1 cellular context compared by ENCODE assay signal in genomic region chr11:33691051-33691864, GRCh38.
TF ChIP-seq lines count a peak whose summit lies in the region.

No MANE protein-coding gene starts in this region.

TF ChIP-seq in SK-N-SH, 30 proteins besides CTCF, POLR2A, EP300 and RAD21 (continued from another document):
- TF ChIP-seq ELF1 (IDR thresholded peaks at IDR 0.05): no peak
- no peak for TF ChIP-seq TAF1 (IDR thresholded peaks at IDR 0.05; ENCODE audit: borderline replicate concordance, low read depth, low read length)
- no peak for TF ChIP-seq YY1 (IDR thresholded peaks at IDR 0.05; ENCODE audit: low read depth)
- no peak for TF ChIP-seq TEAD4 (IDR thresholded peaks at IDR 0.05; ENCODE audit: borderline replicate concordance, insufficient read depth)
- TF ChIP-seq GATA2 (CRISPR knock-in tag; IDR thresholded peaks at IDR 0.05): no peak
- TF ChIP-seq GABPA (IDR thresholded peaks at IDR 0.05; ENCODE audit: low read depth): no peak
- TF ChIP-seq PBX3 (IDR thresholded peaks at IDR 0.05): no peak
- TF ChIP-seq RXRA (IDR thresholded peaks at IDR 0.05; ENCODE audit: borderline replicate concordance, low read depth): no peak
- TF ChIP-seq FOSL2 (IDR thresholded peaks at IDR 0.05; ENCODE audit: borderline replicate concordance, low read depth): no peak
- TF ChIP-seq, protein P1, sequence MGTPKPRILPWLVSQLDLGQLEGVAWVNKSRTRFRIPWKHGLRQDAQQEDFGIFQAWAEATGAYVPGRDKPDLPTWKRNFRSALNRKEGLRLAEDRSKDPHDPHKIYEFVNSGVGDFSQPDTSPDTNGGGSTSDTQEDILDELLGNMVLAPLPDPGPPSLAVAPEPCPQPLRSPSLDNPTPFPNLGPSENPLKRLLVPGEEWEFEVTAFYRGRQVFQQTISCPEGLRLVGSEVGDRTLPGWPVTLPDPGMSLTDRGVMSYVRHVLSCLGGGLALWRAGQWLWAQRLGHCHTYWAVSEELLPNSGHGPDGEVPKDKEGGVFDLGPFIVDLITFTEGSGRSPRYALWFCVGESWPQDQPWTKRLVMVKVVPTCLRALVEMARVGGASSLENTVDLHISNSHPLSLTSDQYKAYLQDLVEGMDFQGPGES (IDR thresholded peaks at IDR 0.05; ENCODE audit: low read depth, low read length): no peak
